1 cellular context compared by ENCODE assay signal in genomic region chr1:183164350-183164749, GRCh38.
A peak's percentile ranks its signal among the peaks of the same experiment; 100 is the strongest.
TF ChIP-seq lines count a peak whose summit lies in the region.

No MANE protein-coding gene starts in this region.

TF ChIP-seq in SK-N-SH, 30 proteins besides CTCF, POLR2A, EP300 and RAD21:
- TF ChIP-seq IRF3 (IDR thresholded peaks at IDR 0.05; ENCODE audit: low read depth, low read length) (no peak), MAX (IDR thresholded peaks at IDR 0.05; ENCODE audit: low read depth) (0 out of 2 replicates have a peak, but pooled peaks have one; percentile 12), RFX5 (IDR thresholded peaks at IDR 0.05; ENCODE audit: low read length) (no peak), SMC3 (IDR thresholded peaks at IDR 0.05; ENCODE audit: low read depth, low read length) (no peak), REST (IDR thresholded peaks at IDR 0.05; ENCODE audit: low read depth, low read length) (no peak), USF1 (IDR thresholded peaks at IDR 0.05; ENCODE audit: borderline replicate concordance, low read depth) (no peak), NFIC (IDR thresholded peaks at IDR 0.05; ENCODE audit: borderline replicate concordance) (no peak; the same call in 1 of the 2 replicates), GABPA (IDR thresholded peaks at IDR 0.05; ENCODE audit: low read depth) (no peak), TCF12 (IDR thresholded peaks at IDR 0.05) (peak; percentile 25; the same call in 1 of the 2 replicates), EZH2phosphoT487 (IDR thresholded peaks at IDR 0.05; ENCODE audit: borderline replicate concordance, low read depth) (no peak), FOSL2 (IDR thresholded peaks at IDR 0.05; ENCODE audit: borderline replicate concordance, low read depth) (peak; percentile 61), JUND (IDR thresholded peaks at IDR 0.05) (peak; percentile 33; the same call in 1 of the 2 replicates), CHD2 (IDR thresholded peaks at IDR 0.05; ENCODE audit: low read length, partially characterized antibody) (no peak), ZBTB33 (IDR thresholded peaks at IDR 0.05; ENCODE audit: borderline replicate concordance, low read depth) (no peak), RXRA (IDR thresholded peaks at IDR 0.05; ENCODE audit: borderline replicate concordance, low read depth) (no peak), YY1 (IDR thresholded peaks at IDR 0.05; ENCODE audit: low read depth) (no peak), TEAD4 (IDR thresholded peaks at IDR 0.05; ENCODE audit: borderline replicate concordance, insufficient read depth) (peak; percentile 45; the same call in 1 of the 2 replicates), FOXJ3 (CRISPR knock-in tag; IDR thresholded peaks at IDR 0.05) (no peak), MXI1 (IDR thresholded peaks at IDR 0.05; ENCODE audit: low read depth, low read length) (no peak)
